ENCODE assay signal across 17 cellular contexts in genomic region chr6:135358907-135359459, GRCh38.
DNase-seq lines count a peak whose midpoint lies in the region; ATAC-seq, FAIRE-seq and TF ChIP-seq lines count a peak whose summit lies in the region.
"Had no signal": no experiment of that assay in that cellular context is flagged by ENCODE, and none has a peak within 500 bp of the region (broad histone marks: within the 10 kb centered on the region; RNA-seq: fewer than 3 reads in every experiment).

No MANE protein-coding gene starts in this region.

- H3K9me3 ChIP-seq in Panc1 (ENCODE audit: control insufficient read depth, insufficient read depth, low read depth, low read length), result no peaks in the 10 kb centered on the region
- H3K9me3 ChIP-seq in SJCRH30 (replicated peaks), result no peaks in the 10 kb centered on the region
- H3K9me3 ChIP-seq in Caco-2, result no peaks in the 10 kb centered on the region
- H3K9me3 ChIP-seq: suprapubic skin had no signal

- H3K36me3 Mint-ChIP-seq in osteocyte (ENCODE audit: unreplicated experiment) (peaks cover 6% of the 10 kb centered on the region), Caco-2 (ENCODE audit: insufficient read depth, unreplicated experiment) (no peaks in the 10 kb centered on the region)
- H3K36me3 Mint-ChIP-seq: memory B cell had no signal

- H3K4me3 Mint-ChIP-seq in osteocyte (ENCODE audit: unreplicated experiment) (peak overlapping the region; percentile 11), Caco-2 (ENCODE audit: unreplicated experiment) (no peak overlapping the region)
- H3K4me3 Mint-ChIP-seq: activated naive CD4-positive, alpha-beta T cell treated with anti-CD3 and anti-CD28 coated beads, Interleukin-2, amount 50 U/mL, for 24 hours; H9; memory B cell had no signal

- no peak for TF ChIP-seq CTCF in Panc1 (IDR thresholded peaks at IDR 0.05)
- no peak for TF ChIP-seq CTCF in choroid plexus epithelial cell (conservative IDR thresholded peaks at IDR 0.05; ENCODE audit: low read depth, low read length)
- TF ChIP-seq CTCF in osteocyte (IDR thresholded peaks at IDR 0.05), result no peak
- no peak for TF ChIP-seq CTCF in Caco-2 (IDR thresholded peaks at IDR 0.05; ENCODE audit: insufficient read depth in 1 of 2, low read depth in 1 of 2, low read length in 1 of 2, severe bottlenecking in 1 of 2, unreplicated experiment in 1 of 2)

- CTCF ChIA-PET in Panc1 (lab: Charles Lee) (no interaction called here), Caco-2 (lab: Charles Lee) (no interaction called here)

- BruUV-seq in Panc1 (replicated peaks; lab: Mats Ljungman, UMichigan) (no TSS peak), Caco-2 (replicated peaks; lab: Mats Ljungman, UMichigan) (no TSS peak)

- H3K9me3 Mint-ChIP-seq in osteocyte (ENCODE audit: unreplicated experiment), result peaks cover 6% of the 10 kb centered on the region
- H3K9me3 Mint-ChIP-seq in Caco-2 (ENCODE audit: unreplicated experiment), result no peaks in the 10 kb centered on the region
- H3K9me3 Mint-ChIP-seq: activated naive CD4-positive, alpha-beta T cell treated with anti-CD3 and anti-CD28 coated beads, Interleukin-2, amount 50 U/mL, for 24 hours had no signal

- H3K27ac ChIP-seq in Panc1 (ENCODE audit: low read length) (no peak overlapping the region), SJCRH30 (no peak overlapping the region)
- H3K27ac ChIP-seq: suprapubic skin had no signal

- H3K4me3 ChIP-seq in Panc1 (ENCODE audit: low read depth in 2 of 2, low read length in 2 of 2) (no peak overlapping the region), choroid plexus epithelial cell (ENCODE audit: low read depth, low read length) (no peak overlapping the region), SJCRH30 (no peak overlapping the region), Caco-2 (ENCODE audit: low read depth, low read length) (no peak overlapping the region)
- H3K4me3 ChIP-seq: suprapubic skin had no signal

- peaks cover 23% of the 10 kb centered on the region for H3K4me1 Mint-ChIP-seq in osteocyte (ENCODE audit: unreplicated experiment)
- H3K4me1 Mint-ChIP-seq in Caco-2 (ENCODE audit: low read depth, unreplicated experiment), result no peaks in the 10 kb centered on the region
- H3K4me1 Mint-ChIP-seq: activated naive CD4-positive, alpha-beta T cell treated with anti-CD3 and anti-CD28 coated beads, Interleukin-2, amount 50 U/mL, for 24 hours; memory B cell had no signal

- H3K27me3 Mint-ChIP-seq in osteocyte (ENCODE audit: unreplicated experiment) (no peaks in the 10 kb centered on the region), Caco-2 (ENCODE audit: insufficient read depth, unreplicated experiment) (no peaks in the 10 kb centered on the region)
- H3K27me3 Mint-ChIP-seq: activated naive CD4-positive, alpha-beta T cell treated with anti-CD3 and anti-CD28 coated beads, Interleukin-2, amount 50 U/mL, for 24 hours; memory B cell had no signal

- FAIRE-seq in GM18507 (lab: Jason Lieb, UNC), result peak; percentile 60

- in situ Hi-C loops in Panc1 (cut with HindIII; ENCODE audit: low pct_unique_long_range_greater_than_20kb, low sequenced_read_pairs), result no loop called here

- POLR2A ChIA-PET in Panc1 (lab: Charles Lee) (no interaction called here), Caco-2 (lab: Charles Lee) (no interaction called here)

- peak overlapping the region; percentile 92 for H3K27ac Mint-ChIP-seq in osteocyte (ENCODE audit: unreplicated experiment)
- no peak overlapping the region for H3K27ac Mint-ChIP-seq in Caco-2 (ENCODE audit: unreplicated experiment)
- H3K27ac Mint-ChIP-seq: activated naive CD4-positive, alpha-beta T cell treated with anti-CD3 and anti-CD28 coated beads, Interleukin-2, amount 50 U/mL, for 24 hours; memory B cell had no signal

- H3K36me3 ChIP-seq in Panc1 (ENCODE audit: control insufficient read depth, insufficient read depth, low read length) (no peaks in the 10 kb centered on the region), SJCRH30 (no peaks in the 10 kb centered on the region), Caco-2 (ENCODE audit: control insufficient read depth, insufficient read depth, low read length) (no peaks in the 10 kb centered on the region)
- H3K36me3 ChIP-seq: suprapubic skin had no signal

- no peaks in the 10 kb centered on the region for H3K4me1 ChIP-seq in Panc1 (ENCODE audit: control insufficient read depth, insufficient read depth, low read length)
- no peaks in the 10 kb centered on the region for H3K4me1 ChIP-seq in SJCRH30
- H3K4me1 ChIP-seq in Caco-2, result 0 out of 2 replicates have a peak, but pooled peaks cover 6% of the 10 kb centered on the region
- H3K4me1 ChIP-seq: suprapubic skin had no signal

- H3K27me3 ChIP-seq in Panc1 (ENCODE audit: control insufficient read depth, insufficient read depth, low read length) (no peaks in the 10 kb centered on the region), SJCRH30 (no peaks in the 10 kb centered on the region), Caco-2 (replicated peaks; ENCODE audit: control insufficient read depth, insufficient read depth, low read length) (no peaks in the 10 kb centered on the region)
- H3K27me3 ChIP-seq: suprapubic skin had no signal

- no peak for ATAC-seq in Panc1

- DNase-seq in GM18507 (ENCODE audit: extremely low spot score, insufficient read length, low read depth) (no peak), Panc1 (ENCODE audit: low read depth, low spot score) (peak; percentile 2), choroid plexus epithelial cell (ENCODE audit: low read depth) (peak; percentile 46), osteocyte (ENCODE audit: extremely low spot score, unreplicated experiment) (no peak), NCI-H510A (lab: John Stamatoyannopoulos, UW) (no peak), SJCRH30 (no peak), HuH-7 (ENCODE audit: low spot score) (no peak), Caco-2 (no peak)
- DNase-seq: COR-L47, H9, Kasumi-1, NCI-H1930, NCI-H748 treated with DMSO at 0.1 percent for 48 hours, Right ventricle myocardium superior had no signal

- intact Hi-C loops in Panc1 (cut with micrococcal nuclease; ENCODE audit: unreplicated experiment) (no loop called here), Caco-2 (cut with micrococcal nuclease; ENCODE audit: unreplicated experiment) (no loop called here)

Comparison
In these comparisons a context has a peak if more than half of its experiments do, and no peak if none do; other contexts are left out.
1. DNase-seq: peak in Panc1 (single experiment) and choroid plexus epithelial cell (single experiment); none in GM18507 (single experiment), osteocyte (single experiment), NCI-H510A (single experiment), SJCRH30 (0 of 2), HuH-7 (single experiment) and Caco-2 (0 of 2).